Comparison of ENCODE assay signal across 15 cellular contexts in genomic region chr6:16236009-16236501, GRCh38. TPM values are rescaled to one million over a fixed set of nuclear protein-coding genes. Genes with fewer than 3 reads are reported as not detected.
A peak's percentile ranks its signal among the peaks of the same experiment; 100 is the strongest.
DNase-seq lines count a peak whose midpoint lies in the region; ATAC-seq, FAIRE-seq and TF ChIP-seq lines count a peak whose summit lies in the region.
"Had no signal": no experiment of that assay in that cellular context is flagged by ENCODE, and none has a peak within 500 bp of the region (broad histone marks: within the 10 kb centered on the region; RNA-seq: fewer than 3 reads in every experiment).

No MANE protein-coding gene starts in this region.

- POLR2A ChIA-PET in GM12878 (lab: Charles Lee): interaction anchor here (0.5 kb wide), 1 partner anchor 981 kb away, joined by 3 read pairs; no protein-coding TSS in a partner anchor

- H3K27me3 ChIP-seq in GM12878 (replicated peaks in 1 of 2; ENCODE audit: control insufficient read depth in 2 of 2, insufficient read depth in 2 of 2, low read length in 1 of 2) (peaks cover 1 to 5% of the 10 kb centered on the region in 2 experiments; a peak in 2 of 4 replicates), muscle layer of colon (ENCODE audit: control insufficient read depth in 1 of 2, insufficient read depth in 2 of 2, low read length in 2 of 2) (no peaks in the 10 kb centered on the region)

- in situ Hi-C loops in GM12878 (cut with MboI) (no loop called here), KBM-7 (cut with MboI; ENCODE audit: low pct_unique_long_range_greater_than_20kb, low sequenced_read_pairs) (no loop called here)

- SMC1A ChIA-PET in GM12878 (lab: Charles Lee; ENCODE audit: uncharacterized antibody, unreplicated experiment): interaction anchor here (0.9 to 2.0 kb wide), 6 partner anchors 17 to 66 kb away, joined by 3 to 9 read pairs (median 3); no protein-coding TSS in a partner anchor

- 80% methylated on average over 4 of the region's 4 CpGs for WGBS in GM12878 (ENCODE audit: insufficient coverage, insufficient replicate concordance, low lambda C conversion rate, missing lambda C conversion rate)

- H3K4me3 Mint-ChIP-seq in activated CD8-positive, alpha-beta memory T cell treated with anti-CD3 and anti-CD28 coated beads, Interleukin-2, amount 10 ng/mL, durations not matched to agents 7 days and 5 days: no peak overlapping the region
- peak overlapping the region; percentile 61 for H3K4me3 Mint-ChIP-seq in type B pancreatic cell

- H2AFZ ChIP-seq in GM12878 (ENCODE audit: control insufficient read depth, low read depth, low read length): no peak overlapping the region

- H3K4me1 ChIP-seq in GM12878 (ENCODE audit: control insufficient read depth, insufficient read depth, low read length) (peaks cover 24% of the 10 kb centered on the region), muscle layer of colon (ENCODE audit: insufficient read depth, low read length) (peaks cover 24% of the 10 kb centered on the region)
- H3K4me1 ChIP-seq: A549 had no signal

- H3K9ac ChIP-seq in GM12878 (ENCODE audit: control insufficient read depth, insufficient read depth, low read length) (no peak overlapping the region), muscle layer of colon (ENCODE audit: low read length) (no peak overlapping the region)

- ATAC-seq in activated CD8-positive, alpha-beta memory T cell treated with anti-CD3 and anti-CD28 coated beads, Interleukin-2, amount 10 ng/mL, durations not matched to agents 7 days and 5 days: no peak
- no peak for ATAC-seq in GM12878
- ATAC-seq: A549 had no signal

- H3K79me2 ChIP-seq in GM12878 (ENCODE audit: control insufficient read depth, insufficient read depth, low read length): no peaks in the 10 kb centered on the region

- TF ChIP-seq POLR2A in GM12878 (IDR thresholded peaks at IDR 0.05; ENCODE audit: low read depth, low read length): no peak

- CTCF ChIA-PET in activated CD8-positive, alpha-beta memory T cell treated with anti-CD3 and anti-CD28 coated beads, Interleukin-2, amount 10 ng/mL, durations not matched to agents 7 days and 5 days (lab: Charles Lee): interaction anchor here (0.7 to 1.7 kb wide), 3 partner anchors 27 to 545 kb away, joined by 3 to 5 read pairs (median 3); no protein-coding TSS in a partner anchor
- CTCF ChIA-PET in GM12878 (lab: Yijun Ruan, JAX): interaction anchor here (0.6 to 1.8 kb wide), 5 partner anchors 27 to 535 kb away, joined by 3 to 7 read pairs (median 3); no protein-coding TSS in a partner anchor

- peaks cover 26% of the 10 kb centered on the region for H3K4me1 Mint-ChIP-seq in activated CD8-positive, alpha-beta memory T cell treated with anti-CD3 and anti-CD28 coated beads, Interleukin-2, amount 10 ng/mL, durations not matched to agents 7 days and 5 days
- H3K4me1 Mint-ChIP-seq in type B pancreatic cell (ENCODE audit: unreplicated experiment): peaks cover 28% of the 10 kb centered on the region

- H3K27ac Mint-ChIP-seq in activated CD8-positive, alpha-beta memory T cell treated with anti-CD3 and anti-CD28 coated beads, Interleukin-2, amount 10 ng/mL, durations not matched to agents 7 days and 5 days: peak overlapping the region; percentile 25
- H3K27ac Mint-ChIP-seq in type B pancreatic cell: peak overlapping the region; percentile 13

- no peak for TF ChIP-seq RAD21 in GM12878 (IDR thresholded peaks at IDR 0.05; ENCODE audit: insufficient read depth, low read depth, low read length)

- no peaks in the 10 kb centered on the region; the same call in 2 of the 3 replicates for H3K9me3 ChIP-seq in GM12878 (replicated peaks; ENCODE audit: control insufficient read depth, insufficient read depth, low read length)
- H3K9me3 ChIP-seq in muscle layer of colon (ENCODE audit: low read length): no peaks in the 10 kb centered on the region
- H3K9me3 ChIP-seq: A549 had no signal

- no peak overlapping the region for H3K27ac ChIP-seq in GM12878 (ENCODE audit: control insufficient read depth, insufficient read depth)
- H3K27ac ChIP-seq in muscle layer of colon (ENCODE audit: low read depth, low read length): peak overlapping the region; percentile 57
- H3K27ac ChIP-seq: A549 had no signal

- no peak overlapping the region for H3K4me3 ChIP-seq in GM12878
- no peak overlapping the region for H3K4me3 ChIP-seq in muscle layer of colon (ENCODE audit: low read depth in 1 of 2, low read length in 2 of 2)
- H3K4me3 ChIP-seq: A549 had no signal

- BruUV-seq in GM12878 (replicated peaks; lab: Mats Ljungman, UMichigan): no TSS peak

- H3K36me3 Mint-ChIP-seq in activated CD8-positive, alpha-beta memory T cell treated with anti-CD3 and anti-CD28 coated beads, Interleukin-2, amount 10 ng/mL, durations not matched to agents 7 days and 5 days: no peaks in the 10 kb centered on the region
- H3K36me3 Mint-ChIP-seq in type B pancreatic cell: no peaks in the 10 kb centered on the region

- no peak for DNase-seq in activated CD8-positive, alpha-beta memory T cell treated with anti-CD3 and anti-CD28 coated beads, Interleukin-2, amount 10 ng/mL, durations not matched to agents 7 days and 5 days
- DNase-seq in activated CD8-positive, alpha-beta memory T cell treated with anti-CD3 and anti-CD28 coated beads, Interleukin-2, amount 50 U/mL, for 4 hours: no peak
- DNase-seq in GM12878 (ENCODE audit: low read depth, low spot score): no peak
- DNase-seq in type B pancreatic cell (ENCODE audit: extremely low spot score, unreplicated experiment): no peak
- DNase-seq in activated CD4-positive, alpha-beta T cell treated with anti-CD3 and anti-CD28 coated beads, Interleukin-2, amount 50 U/mL, for 1 hour: no peak
- DNase-seq in KBM-7: no peak
- no peak for DNase-seq in NCI-H69 (lab: John Stamatoyannopoulos, UW)
- DNase-seq: activated CD4-positive, alpha-beta T cell treated with anti-CD3 and anti-CD28 coated beads, Interleukin-2, amount 50 U/mL, for 4 hours; activated naive CD4-positive, alpha-beta T cell treated with Interleukin-2 at 50 U/mL for 16 hours; DMS 273 treated with DMSO at 0.1 percent for 48 hours; NCI-H1417; NCI-H82 had no signal

- TF ChIP-seq CTCF in GM12878 (IDR thresholded peaks at IDR 0.05 in 2 of 3, conservative IDR thresholded peaks at IDR 0.05 in 1 of 3; ENCODE audit: control insufficient read depth in 2 of 3, extremely low read depth in 1 of 3, insufficient read depth in 1 of 3, low read depth in 3 of 3, low read length in 3 of 3) (no peak), type B pancreatic cell (conservative IDR thresholded peaks at IDR 0.05) (no peak)

- peak overlapping the region; percentile 69 for H3K4me2 ChIP-seq in GM12878 (ENCODE audit: control insufficient read depth, insufficient read depth)
- H3K4me2 ChIP-seq: A549 had no signal

- FAIRE-seq in GM12878 (lab: Jason Lieb, UNC): no peak
- FAIRE-seq: A549, colon had no signal

- RAD21 ChIA-PET in GM12878 (lab: Charles Lee; ENCODE audit: unreplicated experiment): interaction anchor here (0.5 to 1.4 kb wide), 2 partner anchors 65 to 130 kb away, joined by 3 to 4 read pairs; no protein-coding TSS in a partner anchor

- no peaks in the 10 kb centered on the region for H3K36me3 ChIP-seq in GM12878 (ENCODE audit: control insufficient read depth in 2 of 2, insufficient read depth in 2 of 2, low read length in 1 of 2)
- H3K36me3 ChIP-seq in muscle layer of colon (ENCODE audit: insufficient read depth, low read length): no peaks in the 10 kb centered on the region

- TF ChIP-seq EP300 in GM12878 (IDR thresholded peaks at IDR 0.05; ENCODE audit: borderline replicate concordance in 1 of 2, control insufficient read depth in 1 of 2, low read depth in 2 of 2, low read length in 2 of 2): no peak

- H3K9me3 Mint-ChIP-seq in activated CD8-positive, alpha-beta memory T cell treated with anti-CD3 and anti-CD28 coated beads, Interleukin-2, amount 10 ng/mL, durations not matched to agents 7 days and 5 days (ENCODE audit: low read depth): no peaks in the 10 kb centered on the region
- no peaks in the 10 kb centered on the region for H3K9me3 Mint-ChIP-seq in type B pancreatic cell

- intact Hi-C loops in GM12878 (cut with micrococcal nuclease; ENCODE audit: unreplicated experiment): no loop called here

- peaks cover 63% of the 10 kb centered on the region for H3K27me3 Mint-ChIP-seq in activated CD8-positive, alpha-beta memory T cell treated with anti-CD3 and anti-CD28 coated beads, Interleukin-2, amount 10 ng/mL, durations not matched to agents 7 days and 5 days
- peaks cover 25% of the 10 kb centered on the region for H3K27me3 Mint-ChIP-seq in type B pancreatic cell

- no peaks in the 10 kb centered on the region; the same call in 1 of the 2 replicates for H4K20me1 ChIP-seq in GM12878 (ENCODE audit: control insufficient read depth, insufficient read depth)

TF ChIP-seq in GM12878, 131 proteins besides CTCF, POLR2A, EP300 and RAD21 (continues in another document):
- TF ChIP-seq MYB (IDR thresholded peaks at IDR 0.05; ENCODE audit: borderline replicate concordance, low read depth, low read length) (no peak), MAX (IDR thresholded peaks at IDR 0.05; ENCODE audit: low read depth, low read length) (no peak), BACH1 (IDR thresholded peaks at IDR 0.05; ENCODE audit: borderline replicate concordance) (no peak)

RNA-seq across cellular contexts. Expression of gene GMPR, which starts 2.3 kb away (rescaled TPM):
- 10 to 100 TPM; 11.8 to 13.1 TPM for total RNA-seq in activated CD8-positive, alpha-beta memory T cell treated with anti-CD3 and anti-CD28 coated beads, Interleukin-2, amount 10 ng/mL, durations not matched to agents 7 days and 5 days
- total RNA-seq in GM12878 (2013; cell fraction: nucleolus; rRNA removed): not detected in 2 replicates
- 0.22 and 0.62 TPM in 2 replicates for total RNA-seq in GM12878 (2014; rRNA removed)
- 0.18 and 0.23 TPM in 2 replicates for total RNA-seq in GM12878 (2014; rRNA removed; fragmentation: Illumina TruSeq; extraction: Trizol)
- total RNA-seq in GM12878 (2021): 0.67 and 1.1 TPM in 2 replicates
- polyA plus RNA-seq in GM12878 (2011; ENCODE audit: low read depth): 0.47 TPM
- 0.78 and 1.8 TPM in 2 replicates for polyA plus RNA-seq in GM12878 (2011; rRNA removed)
- polyA plus RNA-seq in GM12878 (2011; cell fraction: cytosol; rRNA removed): 1.8 and 1.9 TPM in 2 replicates
- polyA plus RNA-seq in GM12878 (2011; cell fraction: nucleus; rRNA removed): 1.1 TPM in 2 replicates
- 1.9 and 3.2 TPM in 2 replicates for polyA plus RNA-seq in GM12878 (2012)
- polyA plus RNA-seq in GM12878 (2014; fragmentation: Illumina TruSeq; extraction: Trizol): 0.78 and 0.84 TPM in 2 replicates
- polyA plus RNA-seq in GM12878 (2014; fragmentation: Nextera tagmentation; extraction: Ambion mirVana): under 1 TPM in 1 of 2 experiments, not detected in 1; 0.49 TPM
- 0.32 and 0.55 TPM in 2 replicates for polyA plus RNA-seq in GM12878 (2014; rRNA removed)
- polyA plus RNA-seq in GM12878 (2016; fragmentation: Nextera tagmentation; extraction: Ambion mirVana): under 1 TPM; 0.15 to 0.24 TPM
- polyA minus RNA-seq in GM12878 (2011; rRNA and poly(A)+ RNA removed): 1.0 and 1.2 TPM in 2 replicates
- 0.94 and 1.0 TPM in 2 replicates for polyA minus RNA-seq in GM12878 (2011; cell fraction: cytosol; rRNA and poly(A)+ RNA removed)
- polyA minus RNA-seq in GM12878 (2011; cell fraction: nucleus; rRNA and poly(A)+ RNA removed): 0.24 and 0.67 TPM in 2 replicates
- 1.8 and 3.8 TPM in 2 replicates for total RNA-seq in type B pancreatic cell (ENCODE audit: low replicate concordance)
